In the genomic region with DNA sequence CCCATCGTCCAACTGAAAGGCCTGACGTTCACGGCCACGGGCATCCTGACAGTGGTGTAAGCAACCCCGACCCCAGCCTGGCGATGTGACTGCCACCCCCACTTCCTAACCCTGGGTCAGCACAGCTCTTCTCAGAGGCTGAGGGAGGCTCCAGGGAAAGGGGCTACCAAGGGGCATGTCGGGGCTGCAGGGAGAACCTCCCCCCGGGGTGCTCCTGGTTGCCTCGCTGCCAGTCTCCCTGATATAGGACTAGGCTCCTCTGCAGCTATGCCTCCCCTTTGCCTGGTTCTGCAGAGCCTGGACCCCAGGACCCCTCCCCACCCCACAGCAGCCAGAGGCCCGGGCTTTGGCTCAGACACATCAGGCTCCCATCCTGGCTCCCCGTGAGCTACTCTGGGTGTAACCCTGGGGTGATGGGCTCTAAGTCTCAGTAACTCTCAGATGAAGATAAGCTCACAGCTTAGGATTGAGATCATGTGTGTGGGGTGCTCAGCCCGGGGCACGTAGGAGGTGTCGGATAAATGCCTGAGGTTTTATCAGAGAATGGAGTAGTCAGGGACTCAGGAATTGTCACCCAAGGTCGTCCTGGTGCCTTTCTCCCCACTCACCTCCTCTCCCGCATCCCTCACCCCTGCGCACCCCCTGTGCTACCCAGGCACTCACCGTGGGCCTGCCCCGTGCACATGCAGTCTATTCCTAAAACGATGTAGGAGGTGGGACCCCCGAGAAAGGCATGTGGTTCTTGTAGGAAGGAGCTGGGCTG, we compare ENCODE assay signal across 1 cellular context.
TF ChIP-seq lines count a peak whose summit lies in the region.

No MANE protein-coding gene starts in this region.

TF ChIP-seq in A549, 52 proteins besides CTCF, POLR2A, EP300 and RAD21:
- TF ChIP-seq RCOR1 (IDR thresholded peaks at IDR 0.05; ENCODE audit: low read depth, low read length) (no peak), EHF (CRISPR knock-in tag; IDR thresholded peaks at IDR 0.05) (no peak), HES2 (IDR thresholded peaks at IDR 0.05) (no peak), NR3C1 (IDR thresholded peaks at IDR 0.05) (no peak), JUN (IDR thresholded peaks at IDR 0.05) (no peak), BHLHE40 (IDR thresholded peaks at IDR 0.05; ENCODE audit: low read depth, low read length) (no peak), TP53 (CRISPR knock-in tag; IDR thresholded peaks at IDR 0.05) (no peak), PHF8 (IDR thresholded peaks at IDR 0.05; ENCODE audit: borderline replicate concordance, low read depth) (no peak), E2F6 (IDR thresholded peaks at IDR 0.05; ENCODE audit: borderline replicate concordance, low read depth) (no peak), KDM5A (IDR thresholded peaks at IDR 0.05) (no peak), MAFK (IDR thresholded peaks at IDR 0.05; ENCODE audit: partially characterized antibody) (no peak), RARB (CRISPR knock-in tag; IDR thresholded peaks at IDR 0.05) (no peak), BCL3 (IDR thresholded peaks at IDR 0.05) (no peak), MAZ (IDR thresholded peaks at IDR 0.05; ENCODE audit: borderline replicate concordance, low read depth, low read length) (no peak), HDAC2 (IDR thresholded peaks at IDR 0.05) (no peak), PBX3 (IDR thresholded peaks at IDR 0.05) (no peak)
- TF ChIP-seq, protein P1, sequence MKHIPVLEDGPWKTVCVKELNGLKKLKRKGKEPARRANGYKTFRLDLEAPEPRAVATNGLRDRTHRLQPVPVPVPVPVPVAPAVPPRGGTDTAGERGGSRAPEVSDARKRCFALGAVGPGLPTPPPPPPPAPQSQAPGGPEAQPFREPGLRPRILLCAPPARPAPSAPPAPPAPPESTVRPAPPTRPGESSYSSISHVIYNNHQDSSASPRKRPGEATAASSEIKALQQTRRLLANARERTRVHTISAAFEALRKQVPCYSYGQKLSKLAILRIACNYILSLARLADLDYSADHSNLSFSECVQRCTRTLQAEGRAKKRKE (CRISPR knock-in tag; IDR thresholded peaks at IDR 0.05; ENCODE audit: low read depth), result no peak
- TF ChIP-seq, protein P2, sequence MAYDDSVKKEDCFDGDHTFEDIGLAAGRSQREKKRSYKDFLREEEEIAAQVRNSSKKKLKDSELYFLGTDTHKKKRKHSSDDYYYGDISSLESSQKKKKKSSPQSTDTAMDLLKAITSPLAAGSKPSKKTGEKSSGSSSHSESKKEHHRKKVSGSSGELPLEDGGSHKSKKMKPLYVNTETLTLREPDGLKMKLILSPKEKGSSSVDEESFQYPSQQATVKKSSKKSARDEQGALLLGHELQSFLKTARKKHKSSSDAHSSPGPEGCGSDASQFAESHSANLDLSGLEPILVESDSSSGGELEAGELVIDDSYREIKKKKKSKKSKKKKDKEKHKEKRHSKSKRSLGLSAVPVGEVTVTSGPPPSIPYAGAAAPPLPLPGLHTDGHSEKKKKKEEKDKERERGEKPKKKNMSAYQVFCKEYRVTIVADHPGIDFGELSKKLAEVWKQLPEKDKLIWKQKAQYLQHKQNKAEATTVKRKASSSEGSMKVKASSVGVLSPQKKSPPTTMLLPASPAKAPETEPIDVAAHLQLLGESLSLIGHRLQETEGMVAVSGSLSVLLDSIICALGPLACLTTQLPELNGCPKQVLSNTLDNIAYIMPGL (CRISPR knock-in tag; IDR thresholded peaks at IDR 0.05; ENCODE audit: borderline replicate concordance), result no peak
- TF ChIP-seq, protein P3, sequence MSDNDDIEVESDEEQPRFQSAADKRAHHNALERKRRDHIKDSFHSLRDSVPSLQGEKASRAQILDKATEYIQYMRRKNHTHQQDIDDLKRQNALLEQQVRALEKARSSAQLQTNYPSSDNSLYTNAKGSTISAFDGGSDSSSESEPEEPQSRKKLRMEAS (IDR thresholded peaks at IDR 0.05), result no peak
